In genomic region chr17:64648234-64648633, GRCh38 we compare ENCODE assay signal across 1 cellular context.
TF ChIP-seq lines count a peak whose summit lies in the region.

No MANE protein-coding gene starts in this region.

TF ChIP-seq in SK-N-SH treated with all-trans-retinoic acid at 6 μM for 48 hours, 23 proteins besides CTCF, POLR2A, EP300 and RAD21:
- TF ChIP-seq CSRNP3 (CRISPR knock-in tag; IDR thresholded peaks at IDR 0.05) (peak; percentile 85), GLIS3 (CRISPR knock-in tag; IDR thresholded peaks at IDR 0.05) (0 out of 2 replicates have a peak, but pooled peaks have one; percentile 41), BACH2 (CRISPR knock-in tag; IDR thresholded peaks at IDR 0.05; ENCODE audit: borderline replicate concordance) (no peak; the same call in 1 of the 2 replicates), CREB5 (CRISPR knock-in tag; IDR thresholded peaks at IDR 0.05; ENCODE audit: low read depth) (peak; percentile 59; the same call in 1 of the 2 replicates), PATZ1 (CRISPR knock-in tag; IDR thresholded peaks at IDR 0.05; ENCODE audit: borderline replicate concordance) (no peak), PPARA (CRISPR knock-in tag; IDR thresholded peaks at IDR 0.05; ENCODE audit: borderline replicate concordance) (no peak), ZNF70 (CRISPR knock-in tag; IDR thresholded peaks at IDR 0.05) (no peak), OSR1 (CRISPR knock-in tag; IDR thresholded peaks at IDR 0.05) (no peak), RARB (CRISPR knock-in tag; IDR thresholded peaks at IDR 0.05) (no peak), ZNF8 (CRISPR knock-in tag; IDR thresholded peaks at IDR 0.05) (no peak), ESRRG (CRISPR knock-in tag; IDR thresholded peaks at IDR 0.05) (no peak), ISL1 (CRISPR knock-in tag; IDR thresholded peaks at IDR 0.05) (peak; percentile 58), POU6F1 (CRISPR knock-in tag; IDR thresholded peaks at IDR 0.05; ENCODE audit: borderline replicate concordance, low read depth) (no peak), ZC3H10 (CRISPR knock-in tag; IDR thresholded peaks at IDR 0.05) (no peak), CSDC2 (CRISPR knock-in tag; IDR thresholded peaks at IDR 0.05) (no peak), ZFP3 (CRISPR knock-in tag; IDR thresholded peaks at IDR 0.05) (peak; percentile 37; the same call in 1 of the 2 replicates), TCF4 (CRISPR knock-in tag; IDR thresholded peaks at IDR 0.05; ENCODE audit: borderline replicate concordance) (peak; percentile 86), TSHZ2 (CRISPR knock-in tag; IDR thresholded peaks at IDR 0.05) (peak; percentile 76; the same call in 1 of the 2 replicates), ARNTL (CRISPR knock-in tag; IDR thresholded peaks at IDR 0.05; ENCODE audit: borderline replicate concordance, low read depth) (no peak), TOX (CRISPR knock-in tag; IDR thresholded peaks at IDR 0.05; ENCODE audit: borderline replicate concordance) (no peak), ZFP30 (CRISPR knock-in tag; IDR thresholded peaks at IDR 0.05) (no peak), ZNF565 (CRISPR knock-in tag; conservative IDR thresholded peaks at IDR 0.05; ENCODE audit: low read depth) (no peak), SNAI2 (CRISPR knock-in tag; IDR thresholded peaks at IDR 0.05) (no peak)
